In the genomic region with DNA sequence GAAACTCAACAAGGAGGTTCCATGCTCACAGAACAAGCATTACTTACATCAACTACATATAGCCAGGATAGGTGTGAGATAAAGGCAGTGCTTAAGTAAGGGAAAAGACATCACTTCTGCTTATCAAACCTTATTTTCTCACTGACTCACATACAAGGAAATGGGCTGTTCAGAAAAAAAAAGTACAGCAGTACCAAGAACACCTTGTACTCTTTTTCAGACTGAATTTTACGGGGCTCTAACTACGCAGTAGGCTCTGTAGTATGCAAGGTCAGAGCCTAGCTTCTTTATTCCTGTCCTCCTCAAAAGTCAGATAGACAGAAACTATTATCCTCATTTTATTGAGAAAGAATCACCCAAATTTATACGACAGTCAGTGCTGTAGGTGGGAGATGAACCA, we compare ENCODE assay signal across 2 cellular contexts.
TF ChIP-seq lines count a peak whose summit lies in the region.

No MANE protein-coding gene starts in this region.

TF ChIP-seq in liver, 16 proteins besides CTCF, POLR2A, EP300 and RAD21:
- TF ChIP-seq NR2F2 (IDR thresholded peaks at IDR 0.05) (no peak), RXRA (IDR thresholded peaks at IDR 0.05) (no peak), TAF1 (conservative IDR thresholded peaks at IDR 0.05) (no peak), FOXA2 (IDR thresholded peaks at IDR 0.05) (no peak), HNF4A (conservative IDR thresholded peaks at IDR 0.05) (no peak), JUND (IDR thresholded peaks at IDR 0.05) (no peak), SP1 (IDR thresholded peaks at IDR 0.05) (no peak), YY1 (IDR thresholded peaks at IDR 0.05) (no peak), HNF4G (IDR thresholded peaks at IDR 0.05) (no peak), GABPA (IDR thresholded peaks at IDR 0.05 in 1 of 2, conservative IDR thresholded peaks at IDR 0.05 in 1 of 2) (no peak)
- TF ChIP-seq, protein P1, sequence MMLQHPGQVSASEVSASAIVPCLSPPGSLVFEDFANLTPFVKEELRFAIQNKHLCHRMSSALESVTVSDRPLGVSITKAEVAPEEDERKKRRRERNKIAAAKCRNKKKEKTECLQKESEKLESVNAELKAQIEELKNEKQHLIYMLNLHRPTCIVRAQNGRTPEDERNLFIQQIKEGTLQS (IDR thresholded peaks at IDR 0.05), result no peak
TF ChIP-seq in liver: peak in this region for 0.

TF ChIP-seq in HepG2, 621 proteins besides CTCF, POLR2A, EP300 and RAD21:
- no peak for TF ChIP-seq ZNF12 (CRISPR knock-in tag; IDR thresholded peaks at IDR 0.05)
- TF ChIP-seq HIVEP1 (CRISPR knock-in tag; IDR thresholded peaks at IDR 0.05), result no peak
- TF ChIP-seq NCOA5 (CRISPR knock-in tag; IDR thresholded peaks at IDR 0.05), result no peak
- TF ChIP-seq, protein P2, sequence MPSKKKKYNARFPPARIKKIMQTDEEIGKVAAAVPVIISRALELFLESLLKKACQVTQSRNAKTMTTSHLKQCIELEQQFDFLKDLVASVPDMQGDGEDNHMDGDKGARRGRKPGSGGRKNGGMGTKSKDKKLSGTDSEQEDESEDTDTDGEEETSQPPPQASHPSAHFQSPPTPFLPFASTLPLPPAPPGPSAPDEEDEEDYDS (CRISPR knock-in tag; IDR thresholded peaks at IDR 0.05), result no peak
- no peak for TF ChIP-seq FOXM1 (CRISPR knock-in tag; IDR thresholded peaks at IDR 0.05)
- TF ChIP-seq TP53 (CRISPR knock-in tag; conservative IDR thresholded peaks at IDR 0.05), result no peak
- TF ChIP-seq NR2F1 (CRISPR knock-in tag; IDR thresholded peaks at IDR 0.05), result no peak
- no peak for TF ChIP-seq ZMYM3 (CRISPR knock-in tag; IDR thresholded peaks at IDR 0.05)
- no peak for TF ChIP-seq PPARG (CRISPR knock-in tag; conservative IDR thresholded peaks at IDR 0.05)
- no peak for TF ChIP-seq HNRNPH1 (optimal IDR thresholded peaks at IDR 0.05; ENCODE audit: low read depth, low read length)
- TF ChIP-seq ZNF879 (CRISPR knock-in tag; IDR thresholded peaks at IDR 0.05), result no peak
- no peak for TF ChIP-seq ZNF121 (CRISPR knock-in tag; IDR thresholded peaks at IDR 0.05)
- no peak for TF ChIP-seq TAF15 (IDR thresholded peaks at IDR 0.05; ENCODE audit: low read depth, low read length, poor library complexity, severe bottlenecking)
- TF ChIP-seq ZSCAN29 (CRISPR knock-in tag; conservative IDR thresholded peaks at IDR 0.05), result no peak
- TF ChIP-seq ZNF496 (CRISPR knock-in tag; IDR thresholded peaks at IDR 0.05; ENCODE audit: insufficient replicate concordance), result no peak
- no peak for TF ChIP-seq KDM4B (CRISPR knock-in tag; IDR thresholded peaks at IDR 0.05)
TF ChIP-seq in HepG2: peak in this region for 0.
